In the genomic region with DNA sequence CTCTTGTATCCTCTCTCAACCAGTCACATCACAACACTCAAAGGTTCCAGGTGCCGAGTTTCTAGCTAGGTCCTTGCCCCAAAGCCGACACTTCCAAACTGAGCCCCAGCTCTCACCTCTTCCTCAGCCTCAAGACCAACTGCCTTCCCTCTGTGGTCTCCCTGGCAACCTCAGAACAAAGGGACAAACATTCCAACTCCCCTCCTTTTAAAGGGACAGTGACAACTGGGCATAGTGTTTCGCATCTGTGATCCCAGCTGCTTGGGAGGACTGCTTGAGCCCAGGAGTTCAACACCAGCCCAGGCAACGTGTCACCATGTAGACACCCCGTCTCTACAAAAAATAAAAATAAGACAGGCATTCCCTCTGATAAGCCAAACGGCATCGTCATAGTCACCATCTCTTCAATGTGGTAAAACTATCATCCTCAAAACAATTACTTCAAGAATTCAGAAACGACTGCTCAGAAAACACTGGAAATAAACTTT, we compare ENCODE assay signal across 9 cellular contexts. TPM values are rescaled to one million over a fixed set of nuclear protein-coding genes. Genes with fewer than 3 reads are reported as not detected.
DNase-seq lines count a peak whose midpoint lies in the region; ATAC-seq, FAIRE-seq and TF ChIP-seq lines count a peak whose summit lies in the region.
"Had no signal": no experiment of that assay in that cellular context is flagged by ENCODE, and none has a peak within 500 bp of the region (broad histone marks: within the 10 kb centered on the region; RNA-seq: fewer than 3 reads in every experiment).

No MANE protein-coding gene starts in this region.

- H3K36me3 Mint-ChIP-seq in activated naive CD8-positive, alpha-beta T cell, result no peaks in the 10 kb centered on the region

- peaks cover 52% of the 10 kb centered on the region for H3K4me1 ChIP-seq in iPS-20b (ENCODE audit: insufficient read depth, low read length)
- H3K4me1 ChIP-seq in thoracic aorta (ENCODE audit: control insufficient read depth in 1 of 2, low read depth in 2 of 2), result peaks cover 54 to 74% of the 10 kb centered on the region in 2 donors

- DNase-seq in Ammon's horn (ENCODE audit: low spot score) (peak; percentile 83), HuH-7 (ENCODE audit: low spot score) (peak; percentile 57), thoracic aorta (ENCODE audit: low spot score) (no peak), GM12891 (ENCODE audit: insufficient read length, low spot score) (no peak)

- no peak for TF ChIP-seq POLR2A in GM12891 (IDR thresholded peaks at IDR 0.05; ENCODE audit: low read depth, low read length)

- no peak for ATAC-seq in thoracic aorta (ENCODE audit: insufficient number of reproducible peaks, low FRiP score, low read depth)
- no peak for ATAC-seq in HG02623 (IDR thresholded peaks at IDR 0.05; ENCODE audit: unreplicated experiment)
- ATAC-seq in GM21515 (IDR thresholded peaks at IDR 0.05; ENCODE audit: unreplicated experiment), result no peak

- H3K27ac ChIP-seq in iPS-20b (ENCODE audit: low read length), result no peak overlapping the region
- no peak overlapping the region for H3K27ac ChIP-seq in thoracic aorta

- H3K9me3 ChIP-seq in iPS-20b (ENCODE audit: insufficient read depth, low read depth, low read length) (no peaks in the 10 kb centered on the region), thoracic aorta (no peaks in the 10 kb centered on the region)

- TF ChIP-seq CTCF in thoracic aorta (IDR thresholded peaks at IDR 0.05), result no peak

- FAIRE-seq in GM12891 (lab: Jason Lieb, UNC), result no peak

- H3K36me3 ChIP-seq in iPS-20b (ENCODE audit: insufficient read depth, low read depth, low read length), result peaks cover 44% of the 10 kb centered on the region
- peaks cover 30% of the 10 kb centered on the region for H3K36me3 ChIP-seq in thoracic aorta

- H3K27me3 ChIP-seq in iPS-20b (ENCODE audit: insufficient read depth, low read length) (no peaks in the 10 kb centered on the region), thoracic aorta (replicated peaks; ENCODE audit: insufficient read depth) (no peaks in the 10 kb centered on the region)

- H3K4me3 ChIP-seq in iPS-20b (ENCODE audit: low read length) (0 out of 2 replicates have a peak overlapping the region, but pooled peaks have one; percentile 10), thoracic aorta (peak overlapping the region; percentile 18)

- no peaks in the 10 kb centered on the region for H3K9me3 Mint-ChIP-seq in activated naive CD8-positive, alpha-beta T cell (ENCODE audit: low read depth)
- H3K9me3 Mint-ChIP-seq: activated naive CD4-positive, alpha-beta T cell treated with anti-CD3 and anti-CD28 coated beads, Interleukin-2, amount 50 U/mL, for 72 hours had no signal

- no peaks in the 10 kb centered on the region for H3K27me3 Mint-ChIP-seq in activated naive CD8-positive, alpha-beta T cell

- peak overlapping the region; percentile 81 for H3K27ac Mint-ChIP-seq in activated naive CD8-positive, alpha-beta T cell

- peaks cover 75% of the 10 kb centered on the region for H3K4me1 Mint-ChIP-seq in activated naive CD8-positive, alpha-beta T cell (ENCODE audit: low read depth)

- H3K4me3 Mint-ChIP-seq in activated naive CD8-positive, alpha-beta T cell, result peak overlapping the region; percentile 70

- H3K9ac ChIP-seq in iPS-20b (ENCODE audit: low read depth, low read length), result no peak overlapping the region

TF ChIP-seq in GM12891, 5 proteins besides CTCF, POLR2A, EP300 and RAD21:
- TF ChIP-seq POLR2AphosphoS5 (IDR thresholded peaks at IDR 0.05; ENCODE audit: low read depth, low read length) (no peak), PAX5 (IDR thresholded peaks at IDR 0.05; ENCODE audit: insufficient read depth, low read length, severe bottlenecking) (no peak), TAF1 (IDR thresholded peaks at IDR 0.05; ENCODE audit: low read depth, low read length) (no peak), SPI1 (IDR thresholded peaks at IDR 0.05; ENCODE audit: low read depth, low read length) (no peak), POU2F2 (IDR thresholded peaks at IDR 0.05; ENCODE audit: low read depth, low read length) (no peak)

RNA-seq across cellular contexts. Expression of a gene that starts 11.3 kb away (rescaled TPM):
- 10 to 100 TPM; 63.8 to 80.4 TPM for total RNA-seq in thoracic aorta
- 29.5 TPM for polyA plus RNA-seq in GM12891 (2012; ENCODE audit: low read depth, missing spikeins)

RNA-seq across cellular contexts. Expression of a gene that starts 22.9 kb away (rescaled TPM):
- total RNA-seq in thoracic aorta, result 10 to 100 TPM; 29.1 to 30.3 TPM
- polyA plus RNA-seq in GM12891 (2012; ENCODE audit: low read depth, missing spikeins), result 23.0 TPM

RNA-seq across cellular contexts. Expression of a gene that starts 37.5 kb away (rescaled TPM):
- total RNA-seq in thoracic aorta, result 10 to 100 TPM; 17.9 to 18.8 TPM
- polyA plus RNA-seq in GM12891 (2012; ENCODE audit: low read depth, missing spikeins), result 33.7 TPM

RNA-seq across cellular contexts. Expression of a gene that starts 53.4 kb away (rescaled TPM):
- total RNA-seq in thoracic aorta, result 1 to 10 TPM; 3.8 to 6.2 TPM
- 9.5 TPM for polyA plus RNA-seq in GM12891 (2012; ENCODE audit: low read depth, missing spikeins)

Comparison
In these comparisons a context has a peak if more than half of its experiments do, and no peak if none do; other contexts are left out.
1. DNase-seq: peak in Ammon's horn (single experiment) and HuH-7 (single experiment); none in thoracic aorta (single experiment) and GM12891 (single experiment).